8 cellular contexts compared by ENCODE assay signal in the genomic region with DNA sequence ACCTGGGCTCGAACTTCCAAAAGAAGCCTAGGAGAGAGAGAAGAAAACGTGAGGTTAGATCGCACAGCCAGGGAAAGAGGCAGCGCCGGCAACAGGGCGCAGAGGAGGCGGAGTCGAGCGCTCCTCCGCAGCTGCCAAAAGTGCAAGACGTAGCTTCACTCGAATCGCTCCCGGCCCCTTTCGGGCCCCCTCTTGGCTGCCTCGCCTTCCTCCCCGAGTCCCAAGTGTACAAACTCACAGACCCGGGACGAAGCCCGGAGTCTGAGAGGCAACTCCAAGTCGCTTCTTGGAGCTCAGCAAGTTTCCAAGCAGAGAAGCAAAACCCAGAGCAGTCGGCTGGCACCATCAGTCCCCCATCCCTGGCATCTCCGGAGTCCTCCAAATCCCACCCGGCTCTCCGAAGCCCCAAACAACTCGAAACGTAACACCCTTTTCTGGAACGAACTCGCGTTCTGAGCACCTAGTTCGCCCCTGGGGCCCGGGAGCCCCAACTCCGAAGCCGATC. TPM values are rescaled to one million over a fixed set of nuclear protein-coding genes. Genes with fewer than 3 reads are reported as not detected.
DNase-seq lines count a peak whose midpoint lies in the region; ATAC-seq, FAIRE-seq and TF ChIP-seq lines count a peak whose summit lies in the region.

No MANE protein-coding gene starts in this region.

- peaks cover 0 to 3% of the 10 kb centered on the region in 2 experiments for H3K36me3 ChIP-seq in endothelial cell of umbilical vein (ENCODE audit: control insufficient read depth in 2 of 2, extremely low read depth in 1 of 2, insufficient read depth in 2 of 2, low read length in 2 of 2)

- POLR2A ChIA-PET in endothelial cell of umbilical vein (lab: Charles Lee), result interaction anchor here (0.6 to 1.5 kb wide), 2 partner anchors 40 to 124 kb away, joined by 3 to 5 read pairs; no protein-coding TSS in a partner anchor

- peak overlapping the region; percentile 82 for H3K9ac ChIP-seq in endothelial cell of umbilical vein (replicated peaks; ENCODE audit: extremely low read depth, insufficient read depth, low read length)

- H3K27me3 ChIP-seq in endothelial cell of umbilical vein (ENCODE audit: control insufficient read depth in 2 of 2, insufficient read depth in 2 of 2, low read length in 2 of 2), result peaks cover 12 to 13% of the 10 kb centered on the region in 2 experiments

- peak; percentile 38 for DNase-seq in GM12891 (ENCODE audit: insufficient read length, low spot score)
- DNase-seq in NCI-H69 (lab: John Stamatoyannopoulos, UW), result peak; percentile 72
- peak; percentile 81 for DNase-seq in activated CD8-positive, alpha-beta memory T cell treated with anti-CD3 and anti-CD28 coated beads, Interleukin-2, amount 50 U/mL, for 48 hours
- DNase-seq in endothelial cell of umbilical vein (ENCODE audit: low read depth, low spot score), result peak; percentile 74
- peak; percentile 91 for DNase-seq in mesenteric fat pad (ENCODE audit: low spot score)
- peak; percentile 32 to 46 for DNase-seq in stimulated activated CD8-positive, alpha-beta memory T cell treated with anti-CD3 and anti-CD28 coated beads, Interleukin-15, amount 100 ng/mL, for 48 hours (ENCODE audit: low read depth in 2 of 2)

- dilution Hi-C loops in endothelial cell of umbilical vein (cut with MboI; ENCODE audit: extremely low pct_ligation_motif_present, low sequenced_read_pairs), result no loop called here

- ATAC-seq in HG02623 (IDR thresholded peaks at IDR 0.05; ENCODE audit: unreplicated experiment) (peak; percentile 41), HG02763 (IDR thresholded peaks at IDR 0.05; ENCODE audit: unreplicated experiment) (no peak)

- CTCF ChIA-PET in endothelial cell of umbilical vein (lab: Charles Lee), result interaction anchor here (0.9 to 2.2 kb wide), 9 partner anchors 12 to 680 kb away, joined by 3 to 14 read pairs (median 3); no protein-coding TSS in a partner anchor

- H3K4me2 ChIP-seq in endothelial cell of umbilical vein (ENCODE audit: insufficient read depth, low read length), result peak overlapping the region; percentile 56

- peaks cover 23% of the 10 kb centered on the region for H3K79me2 ChIP-seq in endothelial cell of umbilical vein (ENCODE audit: control insufficient read depth, insufficient read depth, low read length)

- no peaks in the 10 kb centered on the region for H3K9me1 ChIP-seq in endothelial cell of umbilical vein (replicated peaks; ENCODE audit: control insufficient read depth, extremely low read depth, insufficient read depth, low read length)

- FAIRE-seq in GM12891 (lab: Jason Lieb, UNC) (peak; percentile 91), endothelial cell of umbilical vein (lab: Jason Lieb, UNC) (peak; percentile 67)

- H3K27ac ChIP-seq in endothelial cell of umbilical vein (ENCODE audit: insufficient read depth, low read depth, low read length), result no peak overlapping the region

- TF ChIP-seq CTCF in endothelial cell of umbilical vein (IDR thresholded peaks at IDR 0.05; ENCODE audit: extremely low read depth in 1 of 2, insufficient read depth in 1 of 2, low read depth in 1 of 2, low read length in 2 of 2), result no peak

- peaks cover 12% of the 10 kb centered on the region for H3K4me1 ChIP-seq in endothelial cell of umbilical vein (ENCODE audit: control insufficient read depth, extremely low read depth, insufficient read depth, low read length)

- intact Hi-C loops in endothelial cell of umbilical vein (cut with micrococcal nuclease), result loop anchor here (1.0 to 2.0 kb wide), 3 partner anchors 136 to 271 kb away; a partner anchor contains a TSS

- TF ChIP-seq POLR2A in GM12891 (IDR thresholded peaks at IDR 0.05; ENCODE audit: low read depth, low read length) (no peak), endothelial cell of umbilical vein (IDR thresholded peaks at IDR 0.05; ENCODE audit: low read depth, low read length) (no peak)

- peaks cover 5% of the 10 kb centered on the region for H4K20me1 ChIP-seq in endothelial cell of umbilical vein (replicated peaks; ENCODE audit: control insufficient read depth, extremely low read depth, insufficient read depth, low read length)

- no TSS peak for BruUV-seq in endothelial cell of umbilical vein (replicated peaks; lab: Mats Ljungman, UMichigan)

- H3K4me3 ChIP-seq in endothelial cell of umbilical vein (replicated peaks in 1 of 3; ENCODE audit: insufficient read depth in 1 of 3, low read depth in 1 of 3, low read length in 3 of 3), result peak overlapping the region; percentile 72 to 82 (median 77)

- peak overlapping the region; percentile 5 for H2AFZ ChIP-seq in endothelial cell of umbilical vein (ENCODE audit: low read depth, low read length)

- H3K9me3 ChIP-seq in endothelial cell of umbilical vein (replicated peaks; ENCODE audit: control insufficient read depth, insufficient read depth, low read length), result no peaks in the 10 kb centered on the region

TF ChIP-seq in GM12891, 5 proteins besides CTCF, POLR2A, EP300 and RAD21:
- no peak for TF ChIP-seq SPI1 (IDR thresholded peaks at IDR 0.05; ENCODE audit: low read depth, low read length)
- no peak for TF ChIP-seq PAX5 (IDR thresholded peaks at IDR 0.05; ENCODE audit: insufficient read depth, low read length, severe bottlenecking)
- TF ChIP-seq POU2F2 (IDR thresholded peaks at IDR 0.05; ENCODE audit: low read depth, low read length), result no peak

TF ChIP-seq in endothelial cell of umbilical vein, 7 proteins besides CTCF, POLR2A, EP300 and RAD21:
- TF ChIP-seq, protein P1, sequence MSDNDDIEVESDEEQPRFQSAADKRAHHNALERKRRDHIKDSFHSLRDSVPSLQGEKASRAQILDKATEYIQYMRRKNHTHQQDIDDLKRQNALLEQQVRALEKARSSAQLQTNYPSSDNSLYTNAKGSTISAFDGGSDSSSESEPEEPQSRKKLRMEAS (IDR thresholded peaks at IDR 0.05; ENCODE audit: insufficient read depth, insufficient read length), result no peak
- peak; percentile 16 for TF ChIP-seq POLR2AphosphoS5 (IDR thresholded peaks at IDR 0.05; ENCODE audit: insufficient read depth, low read depth, low read length)

RNA-seq across cellular contexts. Expression of a gene that starts 1.2 kb away (rescaled TPM):
- polyA plus RNA-seq in GM12891 (2012; ENCODE audit: low read depth, missing spikeins), result 3.1 TPM
- 20.5 and 21.9 TPM in 2 replicates for total RNA-seq in endothelial cell of umbilical vein
- 6.5 and 6.6 TPM in 2 replicates for polyA plus RNA-seq in endothelial cell of umbilical vein
- polyA plus RNA-seq in endothelial cell of umbilical vein (2011; cell fraction: cytosol; rRNA removed), result 6.2 and 9.7 TPM in 2 replicates
- 26.7 and 31.7 TPM in 2 replicates for polyA plus RNA-seq in endothelial cell of umbilical vein (2011; cell fraction: nucleus; rRNA removed)
- 7.8 and 9.2 TPM in 2 replicates for polyA plus RNA-seq in endothelial cell of umbilical vein (2012)
- 21.6 and 25.2 TPM in 2 replicates for polyA minus RNA-seq in endothelial cell of umbilical vein
- polyA minus RNA-seq in endothelial cell of umbilical vein (2011; cell fraction: cytosol; rRNA and poly(A)+ RNA removed), result 16.4 TPM
- 13.7 and 24.4 TPM in 2 replicates for polyA minus RNA-seq in endothelial cell of umbilical vein (2011; cell fraction: nucleus; rRNA and poly(A)+ RNA removed)
- 19.6 TPM for total RNA-seq in mesenteric fat pad

RNA-seq across cellular contexts. Expression of a gene that starts 41.3 kb away (rescaled TPM):
- 4.1 TPM for polyA plus RNA-seq in GM12891 (2012; ENCODE audit: low read depth, missing spikeins)
- total RNA-seq in endothelial cell of umbilical vein (3.6 and 7.1 TPM in 2 replicates), mesenteric fat pad (11.9 TPM)
- 7.1 and 7.9 TPM in 2 replicates for polyA plus RNA-seq in endothelial cell of umbilical vein
- 7.9 and 9.1 TPM in 2 replicates for polyA plus RNA-seq in endothelial cell of umbilical vein (2011; cell fraction: cytosol; rRNA removed)
- polyA plus RNA-seq in endothelial cell of umbilical vein (2011; cell fraction: nucleus; rRNA removed), result 3.9 and 5.6 TPM in 2 replicates
- polyA plus RNA-seq in endothelial cell of umbilical vein (2012), result 11.4 and 13.3 TPM in 2 replicates
- 3.7 and 5.8 TPM in 2 replicates for polyA minus RNA-seq in endothelial cell of umbilical vein
- polyA minus RNA-seq in endothelial cell of umbilical vein (2011; cell fraction: cytosol; rRNA and poly(A)+ RNA removed), result 11.8 TPM
- polyA minus RNA-seq in endothelial cell of umbilical vein (2011; cell fraction: nucleus; rRNA and poly(A)+ RNA removed), result 4.6 and 5.2 TPM in 2 replicates

Comparison
In these comparisons a context has a peak if more than half of its experiments do, and no peak if none do; other contexts are left out.
1. DNase-seq: peak in every context shown above with its lines; median percentile 91 in mesenteric fat pad; 81 in activated CD8-positive, alpha-beta memory T cell treated with anti-CD3 and anti-CD28 coated beads, Interleukin-2, amount 50 U/mL, for 48 hours; 74 in endothelial cell of umbilical vein; 72 in NCI-H69; 39 in stimulated activated CD8-positive, alpha-beta memory T cell treated with anti-CD3 and anti-CD28 coated beads, Interleukin-15, amount 100 ng/mL, for 48 hours; 38 in GM12891.